ENCODE assay signal across 31 cellular contexts in genomic region chr7:131019351-131019750, GRCh38.
DNase-seq lines count a peak whose midpoint lies in the region; ATAC-seq and TF ChIP-seq lines count a peak whose summit lies in the region.
"Had no signal": no experiment of that assay in that cellular context is flagged by ENCODE, and none has a peak within 500 bp of the region (broad histone marks: within the 10 kb centered on the region; RNA-seq: fewer than 3 reads in every experiment).

No MANE protein-coding gene starts in this region.

- no peak overlapping the region for H3K18ac ChIP-seq in mesenchymal stem cell (ENCODE audit: low read depth in 1 of 2, low read length in 2 of 2)

- no peak overlapping the region for H2BK15ac ChIP-seq in mesenchymal stem cell (ENCODE audit: low read depth, poor library complexity, severe bottlenecking)

- no peak overlapping the region for H2BK120ac ChIP-seq in mesenchymal stem cell (ENCODE audit: low read depth, low read length)

- no peak for DNase-seq in activated CD4-positive, CD25-positive, alpha-beta regulatory T cell treated with anti-CD3 and anti-CD28 coated beads, Interleukin-2, amount 50 U/mL, for 72 hours
- DNase-seq in stimulated activated naive CD8-positive, alpha-beta T cell treated with anti-CD3 and anti-CD28 coated beads, Interleukin-15, amount 100 ng/mL, for 72 hours, result no peak
- DNase-seq in effector memory CD8-positive, alpha-beta T cell, result no peak
- no peak for DNase-seq in H7
- no peak for DNase-seq in mesenchymal stem cell
- DNase-seq: amygdala; brain microvascular endothelial cell; DMS79 treated with DMSO at 0.1 percent for 48 hours; esophagus squamous epithelium; foreskin keratinocyte; GF-D8; heart left ventricle; MG63; midbrain; naive B cell; NCI-H1105 treated with DMSO at 0.1 percent for 48 hours; NCI-H187 treated with DMSO at 0.1 percent for 48 hours; NCI-H2227 treated with DMSO at 0.1 percent for 48 hours; SHP77 treated with DMSO at 0.1 percent for 48 hours; stimulated activated CD4-positive, alpha-beta T cell treated with anti-CD3 and anti-CD28 coated beads, Interleukin-4, amount 100 ng/mL, for 24 hours; T1000; upper lobe of left lung; WERI-Rb-1 had no signal

- H3K4ac ChIP-seq in mesenchymal stem cell (ENCODE audit: low read depth in 1 of 2, low read length in 2 of 2), result no peak overlapping the region

- no peak overlapping the region for H3K14ac ChIP-seq in mesenchymal stem cell (ENCODE audit: low read length in 2 of 2)

- H3K36me3 ChIP-seq in H7 (replicated peaks; ENCODE audit: control insufficient read depth, insufficient read depth, low read length) (no peaks in the 10 kb centered on the region; the same call in 1 of the 2 replicates), mesenchymal stem cell (ENCODE audit: control insufficient read depth in 1 of 2, insufficient read depth in 2 of 2, low read depth in 1 of 2, low read length in 2 of 2) (peaks cover 6 to 86% of the 10 kb centered on the region in 2 experiments)
- H3K36me3 ChIP-seq: brain microvascular endothelial cell, esophagus squamous epithelium, MG63, WERI-Rb-1 had no signal

- H3K4me1 Mint-ChIP-seq in stimulated activated naive CD8-positive, alpha-beta T cell treated with anti-CD3 and anti-CD28 coated beads, Interleukin-15, Interleukin-2, amounts not matched to agents 100 ng/mL and 50 ng/mL, for 24 hours (ENCODE audit: low read depth), result peaks cover 85% of the 10 kb centered on the region
- peaks cover 80% of the 10 kb centered on the region for H3K4me1 Mint-ChIP-seq in stimulated activated naive CD8-positive, alpha-beta T cell treated with anti-CD3 and anti-CD28 coated beads, Interleukin-15, amount 100 ng/mL, for 72 hours
- peaks cover 68 to 84% of the 10 kb centered on the region in 2 donors for H3K4me1 Mint-ChIP-seq in effector memory CD8-positive, alpha-beta T cell (ENCODE audit: low read depth in 2 of 2)

- WGBS in mesenchymal stem cell, result 100% methylated on average over 1 of the region's 1 CpG

- H4K91ac ChIP-seq in mesenchymal stem cell (ENCODE audit: low read length), result no peak overlapping the region

- H3K27ac Mint-ChIP-seq in stimulated activated naive CD8-positive, alpha-beta T cell treated with anti-CD3 and anti-CD28 coated beads, Interleukin-15, Interleukin-2, amounts not matched to agents 100 ng/mL and 50 ng/mL, for 24 hours, result peak overlapping the region; percentile 23
- H3K27ac Mint-ChIP-seq in stimulated activated naive CD8-positive, alpha-beta T cell treated with anti-CD3 and anti-CD28 coated beads, Interleukin-15, amount 100 ng/mL, for 72 hours, result no peak overlapping the region
- H3K27ac Mint-ChIP-seq in effector memory CD8-positive, alpha-beta T cell, result peak overlapping the region; percentile 61 to 93

- no peak overlapping the region for H3K27ac ChIP-seq in mesenchymal stem cell (ENCODE audit: low read length, poor library complexity, severe bottlenecking)
- H3K27ac ChIP-seq: 22Rv1, brain microvascular endothelial cell, C4-2B, esophagus squamous epithelium, foreskin keratinocyte, heart left ventricle, KMS-11, suprapubic skin, upper lobe of left lung, WERI-Rb-1 had no signal

- H4K8ac ChIP-seq in mesenchymal stem cell (ENCODE audit: low read length), result no peak overlapping the region

- no peaks in the 10 kb centered on the region for H3K27me3 ChIP-seq in H7 (ENCODE audit: control insufficient read depth, insufficient read depth, low read length)
- H3K27me3 ChIP-seq in mesenchymal stem cell (ENCODE audit: control insufficient read depth in 1 of 2, insufficient read depth in 1 of 2, low read length in 2 of 2), result no peaks in the 10 kb centered on the region
- H3K27me3 ChIP-seq: brain microvascular endothelial cell, esophagus squamous epithelium, foreskin keratinocyte, heart left ventricle, MG63, suprapubic skin, upper lobe of left lung had no signal

- ATAC-seq in activated CD4-positive, CD25-positive, alpha-beta regulatory T cell treated with anti-CD3 and anti-CD28 coated beads, Interleukin-2, amount 50 U/mL, for 24 hours, result peak; percentile 31 to 47
- ATAC-seq in stimulated activated naive CD8-positive, alpha-beta T cell treated with anti-CD3 and anti-CD28 coated beads, Interleukin-15, amount 100 ng/mL, for 72 hours, result no peak
- ATAC-seq in effector memory CD8-positive, alpha-beta T cell (replicated peaks), result no peak
- no peak for ATAC-seq in SK-N-SH treated with all-trans-retinoic acid at 6 μM for 48 hours
- ATAC-seq: foreskin keratinocyte, HCT116, heart left ventricle had no signal

- peaks cover 44% of the 10 kb centered on the region for H3K36me3 Mint-ChIP-seq in stimulated activated naive CD8-positive, alpha-beta T cell treated with anti-CD3 and anti-CD28 coated beads, Interleukin-15, Interleukin-2, amounts not matched to agents 100 ng/mL and 50 ng/mL, for 24 hours (ENCODE audit: low read depth)
- peaks cover 86% of the 10 kb centered on the region for H3K36me3 Mint-ChIP-seq in effector memory CD8-positive, alpha-beta T cell (ENCODE audit: insufficient read depth)

- H2AFZ ChIP-seq in mesenchymal stem cell (ENCODE audit: low read depth, low read length), result no peak overlapping the region

- H2AK5ac ChIP-seq in mesenchymal stem cell (ENCODE audit: low read length, severe bottlenecking), result no peak overlapping the region

- H2BK5ac ChIP-seq in mesenchymal stem cell (ENCODE audit: low read depth, low read length, poor library complexity, severe bottlenecking), result no peak overlapping the region

- H3K9me3 ChIP-seq in mesenchymal stem cell (ENCODE audit: control insufficient read depth, low read length), result no peaks in the 10 kb centered on the region
- H3K9me3 ChIP-seq: esophagus squamous epithelium, heart left ventricle, suprapubic skin, upper lobe of left lung had no signal

- no peak overlapping the region for H3K23ac ChIP-seq in mesenchymal stem cell (ENCODE audit: low read length in 2 of 2)

- peaks cover 5% of the 10 kb centered on the region for H3K9me3 Mint-ChIP-seq in stimulated activated naive CD8-positive, alpha-beta T cell treated with anti-CD3 and anti-CD28 coated beads, Interleukin-15, Interleukin-2, amounts not matched to agents 100 ng/mL and 50 ng/mL, for 24 hours
- peaks cover 7 to 16% of the 10 kb centered on the region in 2 donors for H3K9me3 Mint-ChIP-seq in stimulated activated naive CD8-positive, alpha-beta T cell treated with anti-CD3 and anti-CD28 coated beads, Interleukin-15, amount 100 ng/mL, for 72 hours
- H3K9me3 Mint-ChIP-seq in effector memory CD8-positive, alpha-beta T cell, result no peaks in the 10 kb centered on the region

- H3K4me3 ChIP-seq in H7 (ENCODE audit: insufficient read depth, low read depth, low read length) (no peak overlapping the region), mesenchymal stem cell (ENCODE audit: insufficient read depth in 1 of 2, low read depth in 1 of 2, low read length in 2 of 2) (no peak overlapping the region)
- H3K4me3 ChIP-seq: esophagus squamous epithelium, heart left ventricle, MG63, suprapubic skin, upper lobe of left lung had no signal

- peaks cover 3% of the 10 kb centered on the region for H3K4me1 ChIP-seq in mesenchymal stem cell (ENCODE audit: control insufficient read depth, insufficient read depth, low read depth, low read length)
- H3K4me1 ChIP-seq: foreskin keratinocyte had no signal

- H3K9ac ChIP-seq in mesenchymal stem cell (ENCODE audit: low read length), result no peak overlapping the region
- H3K9ac ChIP-seq: KMS-11 had no signal

- no peak overlapping the region for H3K4me3 Mint-ChIP-seq in stimulated activated naive CD8-positive, alpha-beta T cell treated with anti-CD3 and anti-CD28 coated beads, Interleukin-15, Interleukin-2, amounts not matched to agents 100 ng/mL and 50 ng/mL, for 24 hours
- no peak overlapping the region for H3K4me3 Mint-ChIP-seq in stimulated activated naive CD8-positive, alpha-beta T cell treated with anti-CD3 and anti-CD28 coated beads, Interleukin-15, amount 100 ng/mL, for 72 hours
- H3K4me3 Mint-ChIP-seq in effector memory CD8-positive, alpha-beta T cell, result peak overlapping the region; percentile 67 to 68

- H3K79me1 ChIP-seq in mesenchymal stem cell (replicated peaks; ENCODE audit: low read length, poor library complexity, severe bottlenecking), result peaks cover 25% of the 10 kb centered on the region

- H3K27me3 Mint-ChIP-seq in stimulated activated naive CD8-positive, alpha-beta T cell treated with anti-CD3 and anti-CD28 coated beads, Interleukin-15, Interleukin-2, amounts not matched to agents 100 ng/mL and 50 ng/mL, for 24 hours, result no peaks in the 10 kb centered on the region
- H3K27me3 Mint-ChIP-seq in stimulated activated naive CD8-positive, alpha-beta T cell treated with anti-CD3 and anti-CD28 coated beads, Interleukin-15, amount 100 ng/mL, for 72 hours, result no peaks in the 10 kb centered on the region
- H3K27me3 Mint-ChIP-seq in effector memory CD8-positive, alpha-beta T cell, result no peaks in the 10 kb centered on the region
- H3K27me3 Mint-ChIP-seq: naive B cell had no signal

- H3K4me2 ChIP-seq in mesenchymal stem cell (ENCODE audit: low read length, poor library complexity, severe bottlenecking), result no peak overlapping the region
- H3K4me2 ChIP-seq: KMS-11 had no signal

- no peak overlapping the region for H2BK12ac ChIP-seq in mesenchymal stem cell (ENCODE audit: low read length in 2 of 2)

TF ChIP-seq in SK-N-SH treated with all-trans-retinoic acid at 6 μM for 48 hours, 23 proteins besides CTCF, POLR2A, EP300 and RAD21:
- TF ChIP-seq PPARA (CRISPR knock-in tag; IDR thresholded peaks at IDR 0.05; ENCODE audit: borderline replicate concordance) (no peak), RARB (CRISPR knock-in tag; IDR thresholded peaks at IDR 0.05) (no peak), ZFP30 (CRISPR knock-in tag; IDR thresholded peaks at IDR 0.05) (no peak), PATZ1 (CRISPR knock-in tag; IDR thresholded peaks at IDR 0.05; ENCODE audit: borderline replicate concordance) (no peak)

Comparison
In these comparisons a context has a peak if more than half of its experiments do, and no peak if none do; other contexts are left out.
1. H3K27ac Mint-ChIP-seq: peak in stimulated activated naive CD8-positive, alpha-beta T cell treated with anti-CD3 and anti-CD28 coated beads, Interleukin-15, Interleukin-2, amounts not matched to agents 100 ng/mL and 50 ng/mL, for 24 hours (single experiment) and effector memory CD8-positive, alpha-beta T cell (2 of 2); none in stimulated activated naive CD8-positive, alpha-beta T cell treated with anti-CD3 and anti-CD28 coated beads, Interleukin-15, amount 100 ng/mL, for 72 hours (0 of 2).
2. ATAC-seq: peak in activated CD4-positive, CD25-positive, alpha-beta regulatory T cell treated with anti-CD3 and anti-CD28 coated beads, Interleukin-2, amount 50 U/mL, for 24 hours (2 of 2); none in stimulated activated naive CD8-positive, alpha-beta T cell treated with anti-CD3 and anti-CD28 coated beads, Interleukin-15, amount 100 ng/mL, for 72 hours (single experiment), effector memory CD8-positive, alpha-beta T cell (single experiment) and SK-N-SH treated with all-trans-retinoic acid at 6 μM for 48 hours (single experiment).
3. H3K4me3 Mint-ChIP-seq: peak in effector memory CD8-positive, alpha-beta T cell (2 of 2); none in stimulated activated naive CD8-positive, alpha-beta T cell treated with anti-CD3 and anti-CD28 coated beads, Interleukin-15, Interleukin-2, amounts not matched to agents 100 ng/mL and 50 ng/mL, for 24 hours (single experiment) and stimulated activated naive CD8-positive, alpha-beta T cell treated with anti-CD3 and anti-CD28 coated beads, Interleukin-15, amount 100 ng/mL, for 72 hours (0 of 2).